14 cellular contexts compared by ENCODE assay signal in genomic region chr11:120867531-120867930, GRCh38.
"Had no signal": no experiment of that assay in that cellular context is flagged by ENCODE, and none has a peak within 500 bp of the region (broad histone marks: within the 10 kb centered on the region; RNA-seq: fewer than 3 reads in every experiment).

No MANE protein-coding gene starts in this region.

- H3K4me3 ChIP-seq: colonic mucosa, esophagus muscularis mucosa, hepatocyte, lung had no signal

- H3K4me2 ChIP-seq: hepatocyte had no signal

- H3K27ac ChIP-seq: colonic mucosa, esophagus muscularis mucosa, hepatocyte had no signal

- DNase-seq: activated CD4-positive, alpha-beta T cell treated with anti-CD3 and anti-CD28 coated beads, Interleukin-2, amount 10 ng/mL, durations not matched to agents 24 days and 14 days; activated CD4-positive, CD25-positive, alpha-beta regulatory T cell; activated CD8-positive, alpha-beta memory T cell treated with anti-CD3 and anti-CD28 coated beads, Interleukin-2, amount 50 U/mL, for 4 hours; activated CD8-positive, alpha-beta T cell treated with anti-CD3 and anti-CD28 coated beads, Interleukin-2, amount 10 ng/mL, durations not matched to agents 7 days and 5 days; activated gamma-delta T cell treated with Interleukin-2 at 50 U/mL for 16 hours; activated T-cell treated with anti-CD3 and anti-CD28 coated beads, Interleukin-2, amount 50 U/mL, for 72 hours; amniotic stem cell; colonic mucosa; stimulated activated CD4-positive, alpha-beta T cell treated with anti-CD3 and anti-CD28 coated beads, Interleukin-12 subunit alpha, Interleukin-12 subunit beta, amount 100 ng/mL, for 4 hours; stimulated activated CD4-positive, alpha-beta T cell treated with anti-CD3 and anti-CD28 coated beads, Interleukin-2, amount 100 ng/mL, for 24 hours had no signal

- H3K79me2 ChIP-seq: hepatocyte had no signal

- H3K4me1 ChIP-seq: colonic mucosa, esophagus muscularis mucosa had no signal

- H3K36me3 ChIP-seq: colonic mucosa, esophagus muscularis mucosa had no signal

- H3K9me3 ChIP-seq: colonic mucosa, esophagus muscularis mucosa had no signal

- ATAC-seq: activated CD8-positive, alpha-beta T cell treated with anti-CD3 and anti-CD28 coated beads, Interleukin-2, amount 10 ng/mL, durations not matched to agents 7 days and 5 days; activated T-cell treated with anti-CD3 and anti-CD28 coated beads, Interleukin-2, amount 50 U/mL, for 72 hours had no signal

- H2AFZ ChIP-seq: hepatocyte had no signal

- H3K27me3 ChIP-seq: colonic mucosa had no signal

- FAIRE-seq: TTC549 had no signal
